ENCODE assay signal across 18 cellular contexts in genomic region chr9:98021306-98022040, GRCh38. TPM values are rescaled to one million over a fixed set of nuclear protein-coding genes. Genes with fewer than 3 reads are reported as not detected.
DNase-seq lines count a peak whose midpoint lies in the region; ATAC-seq and TF ChIP-seq lines count a peak whose summit lies in the region.
"Had no signal": no experiment of that assay in that cellular context is flagged by ENCODE, and none has a peak within 500 bp of the region (broad histone marks: within the 10 kb centered on the region; RNA-seq: fewer than 3 reads in every experiment).

No MANE protein-coding gene starts in this region.

- peaks cover 17% of the 10 kb centered on the region for H3K36me3 ChIP-seq in GM23248 (ENCODE audit: low read depth)
- H3K36me3 ChIP-seq in cardiac muscle cell = no peaks in the 10 kb centered on the region
- H3K36me3 ChIP-seq in osteoblast (ENCODE audit: insufficient read depth, low read length) = peaks cover 32% of the 10 kb centered on the region
- H3K36me3 ChIP-seq in trophoblast cell (ENCODE audit: control insufficient read depth in 1 of 2, insufficient read depth in 2 of 2, low read length in 2 of 2) = peaks cover 9 to 34% of the 10 kb centered on the region in 2 experiments
- peaks cover 0 to 22% of the 10 kb centered on the region in 2 donors for H3K36me3 ChIP-seq in vagina

- H3K14ac ChIP-seq in trophoblast cell (ENCODE audit: low read length) = no peak overlapping the region

- peak; percentile 11 for DNase-seq in GM23248
- DNase-seq in RWPE1 (ENCODE audit: low spot score) = no peak
- DNase-seq in cardiac muscle cell (ENCODE audit: low read depth in 1 of 2, low spot score in 1 of 2) = peak in 1 of 2 donors; percentile 5
- no peak for DNase-seq in osteoblast (ENCODE audit: insufficient read length, low spot score, missing footprints)
- no peak for DNase-seq in trophoblast cell
- DNase-seq in vagina (ENCODE audit: extremely low spot score in 2 of 2) = no peak
- no peak for DNase-seq in activated CD4-positive, CD25-positive, alpha-beta regulatory T cell (lab: John Stamatoyannopoulos, UW)
- DNase-seq: activated CD4-positive, alpha-beta memory T cell treated with anti-CD3 and anti-CD28 coated beads, Interleukin-2, amount 10 ng/mL, durations not matched to agents 7 days and 5 days; activated effector memory CD4-positive, alpha-beta T cell treated with anti-CD3 and anti-CD28 coated beads, Interleukin-2, amount 50 U/mL, for 16 hours; brain microvascular endothelial cell; DMS53; hippocampal formation; NCI-H69; PC-3; stimulated activated CD4-positive, alpha-beta T cell treated with anti-CD3 and anti-CD28 coated beads, Interleukin-4, amount 100 ng/mL, for 4 hours; upper lobe of left lung had no signal

- no peak overlapping the region for H3K4me2 ChIP-seq in GM23248 (ENCODE audit: unreplicated experiment)
- no peak overlapping the region for H3K4me2 ChIP-seq in osteoblast (ENCODE audit: insufficient read depth, low read length)
- no peak overlapping the region for H3K4me2 ChIP-seq in trophoblast cell (ENCODE audit: low read length)

- H3K23ac ChIP-seq in trophoblast cell (ENCODE audit: low read length) = no peak overlapping the region

- no peak overlapping the region for H4K12ac ChIP-seq in trophoblast cell (ENCODE audit: low read depth, low read length)

- POLR2A ChIA-PET in RWPE1 (lab: Yijun Ruan, JAX; ENCODE audit: low non-redundant PET) = no interaction called here

- 60 to 62% methylated on average over 8 of the region's 8 CpGs for WGBS in GM23248 (ENCODE audit: low coverage in 1 of 2, low lambda C conversion rate in 2 of 2, missing lambda C conversion rate in 2 of 2), 2 experiments
- WGBS in trophoblast cell (ENCODE audit: extremely low coverage, insufficient coverage, insufficient read length) = no CpG with 5 or more reads among the region's 8 CpGs

- H3K9ac ChIP-seq in GM23248 (peak overlapping the region; percentile 38; the same call in 1 of the 2 replicates), trophoblast cell (ENCODE audit: low read length) (no peak overlapping the region)

- H3K79me1 ChIP-seq in trophoblast cell (ENCODE audit: low read length) = no peaks in the 10 kb centered on the region

- ATAC-seq in HG02798 (IDR thresholded peaks at IDR 0.05; ENCODE audit: poor library complexity, unreplicated experiment) = no peak
- ATAC-seq: PC-3 had no signal

- H2AFZ ChIP-seq in GM23248 = no peak overlapping the region
- no peak overlapping the region for H2AFZ ChIP-seq in osteoblast (ENCODE audit: low read length)
- H2AFZ ChIP-seq in trophoblast cell (ENCODE audit: insufficient read depth, low read length, poor library complexity) = no peak overlapping the region

- no peak overlapping the region for H2BK120ac ChIP-seq in trophoblast cell (ENCODE audit: insufficient read depth, low read length, poor library complexity)

- H2BK5ac ChIP-seq in trophoblast cell (ENCODE audit: low read depth, low read length, poor library complexity) = no peak overlapping the region

- H3K79me2 ChIP-seq in GM23248 (ENCODE audit: insufficient read depth) (no peaks in the 10 kb centered on the region), osteoblast (ENCODE audit: insufficient read depth, low read length) (no peaks in the 10 kb centered on the region), trophoblast cell (ENCODE audit: control insufficient read depth, insufficient read depth, low read length, poor library complexity) (no peaks in the 10 kb centered on the region)

- no peak overlapping the region for H4K91ac ChIP-seq in trophoblast cell (ENCODE audit: low read depth, low read length)

- no peak overlapping the region for H2AK5ac ChIP-seq in trophoblast cell (ENCODE audit: low read length)

- TF ChIP-seq CTCF in RWPE1 (conservative IDR thresholded peaks at IDR 0.05; ENCODE audit: low read depth) = no peak
- no peak for TF ChIP-seq CTCF in cardiac muscle cell (IDR thresholded peaks at IDR 0.05; ENCODE audit: low read depth, low read length)
- TF ChIP-seq CTCF in osteoblast (IDR thresholded peaks at IDR 0.05; ENCODE audit: extremely low read depth, low read depth, low read length) = no peak
- no peak for TF ChIP-seq CTCF in vagina (IDR thresholded peaks at IDR 0.05)

- intact Hi-C loops in vagina (cut with DNase I) = no loop called here

- H4K20me1 ChIP-seq in GM23248 (ENCODE audit: insufficient read depth) (no peaks in the 10 kb centered on the region), osteoblast (ENCODE audit: insufficient read depth, low read length) (no peaks in the 10 kb centered on the region)

- in situ Hi-C loops in GM23248 (cut with MboI) = no loop called here

- no peaks in the 10 kb centered on the region for H3K27me3 ChIP-seq in GM23248 (replicated peaks; ENCODE audit: insufficient read depth)
- H3K27me3 ChIP-seq in cardiac muscle cell = no peaks in the 10 kb centered on the region
- H3K27me3 ChIP-seq in osteoblast (ENCODE audit: insufficient read depth, low read length) = no peaks in the 10 kb centered on the region
- no peaks in the 10 kb centered on the region for H3K27me3 ChIP-seq in trophoblast cell (ENCODE audit: insufficient read depth, low read length)
- no peaks in the 10 kb centered on the region for H3K27me3 ChIP-seq in vagina
- H3K27me3 ChIP-seq: brain microvascular endothelial cell, upper lobe of left lung had no signal

- peaks cover 25% of the 10 kb centered on the region; the same call in 1 of the 2 replicates for H3F3A ChIP-seq in GM23248 (ENCODE audit: insufficient read depth)

- H3K4me1 ChIP-seq in GM23248 (ENCODE audit: insufficient read depth) (peaks cover 11% of the 10 kb centered on the region), cardiac muscle cell (ENCODE audit: low read depth) (peaks cover 13% of the 10 kb centered on the region), osteoblast (ENCODE audit: insufficient read depth, low read length) (peaks cover 7% of the 10 kb centered on the region), trophoblast cell (ENCODE audit: control insufficient read depth in 1 of 2, insufficient read depth in 2 of 2, low read length in 2 of 2) (peaks cover 0 to 2% of the 10 kb centered on the region in 2 experiments), vagina (no peaks in the 10 kb centered on the region)

- H3K9me3 ChIP-seq in GM23248 (ENCODE audit: low read depth) = no peaks in the 10 kb centered on the region
- H3K9me3 ChIP-seq in cardiac muscle cell (ENCODE audit: low read depth) = no peaks in the 10 kb centered on the region
- no peaks in the 10 kb centered on the region for H3K9me3 ChIP-seq in osteoblast (ENCODE audit: low read depth, low read length)
- no peaks in the 10 kb centered on the region for H3K9me3 ChIP-seq in trophoblast cell (ENCODE audit: insufficient read depth, low read depth, low read length)
- H3K9me3 ChIP-seq in vagina = no peaks in the 10 kb centered on the region
- H3K9me3 ChIP-seq: upper lobe of left lung had no signal

- H3K27ac ChIP-seq in GM23248 (peak overlapping the region; percentile 65), RWPE1 (peak overlapping the region; percentile 39), cardiac muscle cell (peak overlapping the region; percentile 1), osteoblast (ENCODE audit: low read depth, low read length) (peak overlapping the region; percentile 60), trophoblast cell (ENCODE audit: low read depth, low read length) (no peak overlapping the region), vagina (no peak overlapping the region)
- H3K27ac ChIP-seq: brain microvascular endothelial cell, skin epidermis, upper lobe of left lung had no signal

- H3K4ac ChIP-seq in trophoblast cell (ENCODE audit: low read depth, low read length) = no peak overlapping the region

- H4K8ac ChIP-seq in trophoblast cell (ENCODE audit: low read depth, low read length) = no peak overlapping the region

- CTCF ChIA-PET in RWPE1 (lab: Yijun Ruan, JAX) = interaction anchor here (1.1 to 1.3 kb wide), 2 partner anchors 13 to 98 kb away, joined by 3 to 4 read pairs; no protein-coding TSS in a partner anchor

- no peak overlapping the region for H3K4me3 ChIP-seq in GM23248
- no peak overlapping the region for H3K4me3 ChIP-seq in cardiac muscle cell
- H3K4me3 ChIP-seq in osteoblast (ENCODE audit: insufficient read depth, low read length) = no peak overlapping the region
- H3K4me3 ChIP-seq in trophoblast cell (ENCODE audit: low read depth, low read length) = no peak overlapping the region
- no peak overlapping the region for H3K4me3 ChIP-seq in vagina
- H3K4me3 ChIP-seq: skin epidermis, upper lobe of left lung had no signal

- no peak overlapping the region for H3K18ac ChIP-seq in trophoblast cell (ENCODE audit: low read length)

- H3K9me2 ChIP-seq in GM23248 (ENCODE audit: insufficient read depth) = no peaks in the 10 kb centered on the region

- no peak for TF ChIP-seq POLR2A in vagina (IDR thresholded peaks at IDR 0.05)

- no peak overlapping the region for H2BK12ac ChIP-seq in trophoblast cell (ENCODE audit: low read length)

RNA-seq across cellular contexts. Expression of gene NANS, which starts 35.1 kb away (rescaled TPM):
- total RNA-seq in GM23248 (2014; rRNA removed; shearing (Covaris generic)) = 60.3 and 80.8 TPM in 2 replicates
- polyA plus RNA-seq in GM23248 (2016; fragmentation: Nextera tagmentation; extraction: Ambion mirVana) (128 and 133 TPM in 2 replicates), cardiac muscle cell (55.3 and 95.4 TPM in 2 replicates)
- total RNA-seq in cardiac muscle cell (49.4 and 68.7 TPM in 2 replicates), osteoblast (56.1 and 56.6 TPM in 2 replicates), vagina (41.7 TPM)
- polyA plus RNA-seq in trophoblast cell (2013) = 79.6 and 80.2 TPM in 2 replicates

RNA-seq across cellular contexts. Expression of gene ANP32B, which starts 38.3 kb away (rescaled TPM):
- total RNA-seq in GM23248 (2014; rRNA removed; shearing (Covaris generic)) = 11.2 and 35.3 TPM in 2 replicates
- polyA plus RNA-seq in GM23248 (2016; fragmentation: Nextera tagmentation; extraction: Ambion mirVana) (137 and 138 TPM in 2 replicates), cardiac muscle cell (77.5 and 102 TPM in 2 replicates)
- total RNA-seq in cardiac muscle cell (10.6 and 27.2 TPM in 2 replicates), osteoblast (12.7 and 13.8 TPM in 2 replicates), vagina (75.1 TPM)
- 178 and 179 TPM in 2 replicates for polyA plus RNA-seq in trophoblast cell (2013)

Comparison
In these comparisons a context has a peak if more than half of its experiments do, and no peak if none do; other contexts are left out.
1. H3K27ac ChIP-seq: peak in GM23248 (single experiment), RWPE1 (single experiment), cardiac muscle cell (single experiment) and osteoblast (single experiment); none in trophoblast cell (single experiment) and vagina (single experiment).